ENCODE assay signal across 2 cellular contexts in genomic region chr3:30855390-30855789, GRCh38.
TF ChIP-seq lines count a peak whose summit lies in the region.

No MANE protein-coding gene starts in this region.

TF ChIP-seq in SK-N-SH, 30 proteins besides CTCF, POLR2A, EP300 and RAD21 (continued from another document):
- TF ChIP-seq, protein P1, sequence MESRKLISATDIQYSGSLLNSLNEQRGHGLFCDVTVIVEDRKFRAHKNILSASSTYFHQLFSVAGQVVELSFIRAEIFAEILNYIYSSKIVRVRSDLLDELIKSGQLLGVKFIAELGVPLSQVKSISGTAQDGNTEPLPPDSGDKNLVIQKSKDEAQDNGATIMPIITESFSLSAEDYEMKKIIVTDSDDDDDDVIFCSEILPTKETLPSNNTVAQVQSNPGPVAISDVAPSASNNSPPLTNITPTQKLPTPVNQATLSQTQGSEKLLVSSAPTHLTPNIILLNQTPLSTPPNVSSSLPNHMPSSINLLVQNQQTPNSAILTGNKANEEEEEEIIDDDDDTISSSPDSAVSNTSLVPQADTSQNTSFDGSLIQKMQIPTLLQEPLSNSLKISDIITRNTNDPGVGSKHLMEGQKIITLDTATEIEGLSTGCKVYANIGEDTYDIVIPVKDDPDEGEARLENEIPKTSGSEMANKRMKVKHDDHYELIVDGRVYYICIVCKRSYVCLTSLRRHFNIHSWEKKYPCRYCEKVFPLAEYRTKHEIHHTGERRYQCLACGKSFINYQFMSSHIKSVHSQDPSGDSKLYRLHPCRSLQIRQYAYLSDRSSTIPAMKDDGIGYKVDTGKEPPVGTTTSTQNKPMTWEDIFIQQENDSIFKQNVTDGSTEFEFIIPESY (IDR thresholded peaks at IDR 0.05; ENCODE audit: borderline replicate concordance, low read depth): no peak
- TF ChIP-seq PBX3 (IDR thresholded peaks at IDR 0.05) (no peak), JUND (IDR thresholded peaks at IDR 0.05) (no peak), USF1 (IDR thresholded peaks at IDR 0.05; ENCODE audit: borderline replicate concordance, low read depth) (no peak), FOXJ3 (CRISPR knock-in tag; IDR thresholded peaks at IDR 0.05) (no peak), EZH2phosphoT487 (IDR thresholded peaks at IDR 0.05; ENCODE audit: borderline replicate concordance, low read depth) (no peak), RFX5 (IDR thresholded peaks at IDR 0.05; ENCODE audit: low read length) (no peak), MXI1 (IDR thresholded peaks at IDR 0.05; ENCODE audit: low read depth, low read length) (no peak), TAF1 (IDR thresholded peaks at IDR 0.05; ENCODE audit: borderline replicate concordance, low read depth, low read length) (no peak)
- TF ChIP-seq, protein P2, sequence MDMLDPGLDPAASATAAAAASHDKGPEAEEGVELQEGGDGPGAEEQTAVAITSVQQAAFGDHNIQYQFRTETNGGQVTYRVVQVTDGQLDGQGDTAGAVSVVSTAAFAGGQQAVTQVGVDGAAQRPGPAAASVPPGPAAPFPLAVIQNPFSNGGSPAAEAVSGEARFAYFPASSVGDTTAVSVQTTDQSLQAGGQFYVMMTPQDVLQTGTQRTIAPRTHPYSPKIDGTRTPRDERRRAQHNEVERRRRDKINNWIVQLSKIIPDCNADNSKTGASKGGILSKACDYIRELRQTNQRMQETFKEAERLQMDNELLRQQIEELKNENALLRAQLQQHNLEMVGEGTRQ (IDR thresholded peaks at IDR 0.05; ENCODE audit: borderline replicate concordance, low read depth, low read length): no peak
- TF ChIP-seq, protein P3, sequence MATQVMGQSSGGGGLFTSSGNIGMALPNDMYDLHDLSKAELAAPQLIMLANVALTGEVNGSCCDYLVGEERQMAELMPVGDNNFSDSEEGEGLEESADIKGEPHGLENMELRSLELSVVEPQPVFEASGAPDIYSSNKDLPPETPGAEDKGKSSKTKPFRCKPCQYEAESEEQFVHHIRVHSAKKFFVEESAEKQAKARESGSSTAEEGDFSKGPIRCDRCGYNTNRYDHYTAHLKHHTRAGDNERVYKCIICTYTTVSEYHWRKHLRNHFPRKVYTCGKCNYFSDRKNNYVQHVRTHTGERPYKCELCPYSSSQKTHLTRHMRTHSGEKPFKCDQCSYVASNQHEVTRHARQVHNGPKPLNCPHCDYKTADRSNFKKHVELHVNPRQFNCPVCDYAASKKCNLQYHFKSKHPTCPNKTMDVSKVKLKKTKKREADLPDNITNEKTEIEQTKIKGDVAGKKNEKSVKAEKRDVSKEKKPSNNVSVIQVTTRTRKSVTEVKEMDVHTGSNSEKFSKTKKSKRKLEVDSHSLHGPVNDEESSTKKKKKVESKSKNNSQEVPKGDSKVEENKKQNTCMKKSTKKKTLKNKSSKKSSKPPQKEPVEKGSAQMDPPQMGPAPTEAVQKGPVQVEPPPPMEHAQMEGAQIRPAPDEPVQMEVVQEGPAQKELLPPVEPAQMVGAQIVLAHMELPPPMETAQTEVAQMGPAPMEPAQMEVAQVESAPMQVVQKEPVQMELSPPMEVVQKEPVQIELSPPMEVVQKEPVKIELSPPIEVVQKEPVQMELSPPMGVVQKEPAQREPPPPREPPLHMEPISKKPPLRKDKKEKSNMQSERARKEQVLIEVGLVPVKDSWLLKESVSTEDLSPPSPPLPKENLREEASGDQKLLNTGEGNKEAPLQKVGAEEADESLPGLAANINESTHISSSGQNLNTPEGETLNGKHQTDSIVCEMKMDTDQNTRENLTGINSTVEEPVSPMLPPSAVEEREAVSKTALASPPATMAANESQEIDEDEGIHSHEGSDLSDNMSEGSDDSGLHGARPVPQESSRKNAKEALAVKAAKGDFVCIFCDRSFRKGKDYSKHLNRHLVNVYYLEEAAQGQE (IDR thresholded peaks at IDR 0.05; ENCODE audit: low read depth, low read length): no peak

TF ChIP-seq in SK-N-SH treated with all-trans-retinoic acid at 6 μM for 48 hours, 23 proteins besides CTCF, POLR2A, EP300 and RAD21 (continued from another document):
- TF ChIP-seq BACH2 (CRISPR knock-in tag; IDR thresholded peaks at IDR 0.05; ENCODE audit: borderline replicate concordance) (no peak), TCF4 (CRISPR knock-in tag; IDR thresholded peaks at IDR 0.05; ENCODE audit: borderline replicate concordance) (no peak), ZFP3 (CRISPR knock-in tag; IDR thresholded peaks at IDR 0.05) (no peak), ZNF70 (CRISPR knock-in tag; IDR thresholded peaks at IDR 0.05) (no peak), ZNF565 (CRISPR knock-in tag; conservative IDR thresholded peaks at IDR 0.05; ENCODE audit: low read depth) (no peak), TOX (CRISPR knock-in tag; IDR thresholded peaks at IDR 0.05; ENCODE audit: borderline replicate concordance) (no peak)
